In genomic region chr5:21058290-21058689, GRCh38 we compare ENCODE assay signal across 13 cellular contexts.
DNase-seq lines count a peak whose midpoint lies in the region; ATAC-seq and TF ChIP-seq lines count a peak whose summit lies in the region.
"Had no signal": no experiment of that assay in that cellular context is flagged by ENCODE, and none has a peak within 500 bp of the region (broad histone marks: within the 10 kb centered on the region; RNA-seq: fewer than 3 reads in every experiment).

No MANE protein-coding gene starts in this region.

- H3K27me3 Mint-ChIP-seq in stimulated activated naive B cell treated with anti-CD40 and anti-IgM and Interleukin-4, amounts not matched to agents 10 μg/mL and 1 μg/mL and 100 μg/mL, for 72 hours = no peaks in the 10 kb centered on the region

- H3K4me3 ChIP-seq in tibial nerve = no peak overlapping the region
- H3K4me3 ChIP-seq: ascending aorta, heart right ventricle had no signal

- WGBS in tibial nerve, 2 donors = 89 to 93% methylated on average over 5 of the region's 5 CpGs

- H3K36me3 Mint-ChIP-seq in stimulated activated naive B cell treated with anti-CD40 and anti-IgM and Interleukin-4, amounts not matched to agents 10 μg/mL and 1 μg/mL and 100 μg/mL, for 72 hours = no peaks in the 10 kb centered on the region

- peaks cover 12 to 15% of the 10 kb centered on the region in 2 donors for H3K9me3 Mint-ChIP-seq in stimulated activated naive B cell treated with anti-CD40 and anti-IgM and Interleukin-4, amounts not matched to agents 10 μg/mL and 1 μg/mL and 100 μg/mL, for 72 hours

- ATAC-seq in GM19328 (IDR thresholded peaks at IDR 0.05; ENCODE audit: unreplicated experiment) (peak; percentile 94), HG02588 (IDR thresholded peaks at IDR 0.05; ENCODE audit: unreplicated experiment) (peak; percentile 97), HG03280 (IDR thresholded peaks at IDR 0.05; ENCODE audit: unreplicated experiment) (peak; percentile 83)
- ATAC-seq in stimulated activated naive B cell treated with anti-CD40 and anti-IgM and Interleukin-4, amounts not matched to agents 10 μg/mL and 1 μg/mL and 100 μg/mL, for 72 hours (replicated peaks) = peak; percentile 80 to 94
- ATAC-seq: heart right ventricle, left ventricle myocardium superior had no signal

- TF ChIP-seq CTCF in tibial nerve (IDR thresholded peaks at IDR 0.05) = no peak

- TF ChIP-seq EP300 in tibial nerve (IDR thresholded peaks at IDR 0.05) = no peak

- DNase-seq in stimulated activated naive B cell treated with anti-CD40 and anti-IgM and Interleukin-4, amounts not matched to agents 10 μg/mL and 1 μg/mL and 100 μg/mL, for 72 hours = no peak
- DNase-seq in tibial nerve (ENCODE audit: low spot score in 2 of 2) = no peak
- no peak for DNase-seq in activated naive CD4-positive, alpha-beta T cell treated with Interleukin-2 at 50 U/mL for 16 hours
- no peak for DNase-seq in DMS79 (lab: John Stamatoyannopoulos, UW)
- DNase-seq: activated T-cell treated with anti-CD3 and anti-CD28 coated beads, Interleukin-2, amount 50 U/mL, for 1 hour; COR-L47; heart right ventricle; left ventricle myocardium superior; NCI-H345 had no signal

- no peak for TF ChIP-seq POLR2A in tibial nerve (IDR thresholded peaks at IDR 0.05)

- H3K27ac ChIP-seq in tibial nerve = no peak overlapping the region
- H3K27ac ChIP-seq: ascending aorta, heart right ventricle had no signal

- H3K27me3 ChIP-seq in tibial nerve = no peaks in the 10 kb centered on the region
- H3K27me3 ChIP-seq: ascending aorta, heart right ventricle had no signal

- no peak overlapping the region for H3K4me3 Mint-ChIP-seq in stimulated activated naive B cell treated with anti-CD40 and anti-IgM and Interleukin-4, amounts not matched to agents 10 μg/mL and 1 μg/mL and 100 μg/mL, for 72 hours

- peaks cover 14 to 17% of the 10 kb centered on the region in 2 donors for H3K4me1 Mint-ChIP-seq in stimulated activated naive B cell treated with anti-CD40 and anti-IgM and Interleukin-4, amounts not matched to agents 10 μg/mL and 1 μg/mL and 100 μg/mL, for 72 hours

- peaks cover 0 to 5% (median 0%) of the 10 kb centered on the region in 4 donors for H3K9me3 ChIP-seq in tibial nerve
- H3K9me3 ChIP-seq: ascending aorta had no signal

- H3K27ac Mint-ChIP-seq in stimulated activated naive B cell treated with anti-CD40 and anti-IgM and Interleukin-4, amounts not matched to agents 10 μg/mL and 1 μg/mL and 100 μg/mL, for 72 hours = peak overlapping the region; percentile 53

- H3K4me1 ChIP-seq in tibial nerve = no peaks in the 10 kb centered on the region
- H3K4me1 ChIP-seq: ascending aorta, heart right ventricle had no signal

- no peaks in the 10 kb centered on the region for H3K36me3 ChIP-seq in tibial nerve
- H3K36me3 ChIP-seq: ascending aorta, heart right ventricle had no signal
